ENCODE assay signal across 8 cellular contexts in genomic region chr17:28318759-28319660, GRCh38. TPM values are rescaled to one million over a fixed set of nuclear protein-coding genes. Genes with fewer than 3 reads are reported as not detected.
DNase-seq lines count a peak whose midpoint lies in the region; ATAC-seq and TF ChIP-seq lines count a peak whose summit lies in the region.

TMEM97 (plus strand) TSS chr17:28319200; CDS start chr17:28319240, 40 bp downstream.

- peak; percentile 95 for ATAC-seq in GM19035 (IDR thresholded peaks at IDR 0.05; ENCODE audit: unreplicated experiment)
- ATAC-seq in HG03342 (IDR thresholded peaks at IDR 0.05; ENCODE audit: unreplicated experiment): peak; percentile 94
- ATAC-seq in activated B cell treated with CpG ODN at 0.5 μM for 24 hours (ENCODE audit: low read depth): peak; percentile 98

- peaks cover 3% of the 10 kb centered on the region for H3K36me3 Mint-ChIP-seq in activated B cell treated with CpG ODN at 0.5 μM for 24 hours (ENCODE audit: low read depth)

- H3K4me3 Mint-ChIP-seq in activated B cell treated with CpG ODN at 0.5 μM for 24 hours: peak within 1 kb of the TSS; percentile 90

- no peaks in the 10 kb centered on the region for H3K27me3 Mint-ChIP-seq in activated B cell treated with CpG ODN at 0.5 μM for 24 hours

- no peak for TF ChIP-seq CTCF in activated B cell treated with CpG ODN at 0.5 μM for 24 hours (IDR thresholded peaks at IDR 0.05)

- intact Hi-C loops in activated B cell treated with CpG ODN at 0.5 μM for 24 hours (cut with micrococcal nuclease): loop anchor here (1.0 to 10.0 kb wide), 4 partner anchors 16 to 274 kb away; partner anchors contain the start of genes IFT20, NLK, POLDIP2 and SARM1

- H3K27ac Mint-ChIP-seq in activated B cell treated with CpG ODN at 0.5 μM for 24 hours: peak within 1 kb of the TSS; percentile 76

- CTCF ChIA-PET in activated B cell treated with CpG ODN at 0.5 μM for 24 hours (lab: Charles Lee): interaction anchor here (0.9 kb wide), 1 partner anchor 98 kb away, joined by 5 read pairs; no protein-coding TSS in a partner anchor

- H3K4me1 Mint-ChIP-seq in activated B cell treated with CpG ODN at 0.5 μM for 24 hours: peaks cover 25% of the 10 kb centered on the region

- POLR2A ChIA-PET in activated B cell treated with CpG ODN at 0.5 μM for 24 hours (lab: Charles Lee): interaction anchor here (0.7 to 2.8 kb wide), 4 partner anchors 17 to 820 kb away, joined by 3 to 20 read pairs (median 5); partner anchors contain the start of genes ALDOC, IFT20, POLDIP2 and TNFAIP1

- DNase-seq in AML-193 (lab: John Stamatoyannopoulos, UW) (peak; percentile 99), NCI-H345 treated with DMSO at 0.1 percent for 48 hours (lab: John Stamatoyannopoulos, UW; ENCODE audit: unreplicated experiment) (peak; percentile 98), activated B cell treated with CpG ODN at 0.5 μM for 24 hours (peak; percentile 85), iris pigment epithelial cell (ENCODE audit: low read depth) (peak; percentile 99)
- DNase-seq in central memory CD4-positive, alpha-beta T cell: peak; percentile 94
- peak; percentile 90 to 95 for DNase-seq in stimulated activated CD4-positive, alpha-beta T cell treated with anti-CD3 and anti-CD28 coated beads, Interleukin-12 subunit alpha, Interleukin-12 subunit beta, amount 100 ng/mL, for 24 hours (ENCODE audit: low read depth in 2 of 2)

- H3K9me3 Mint-ChIP-seq in activated B cell treated with CpG ODN at 0.5 μM for 24 hours: no peaks in the 10 kb centered on the region

RNA-seq across cellular contexts. Expression of gene TMEM97, which starts in this region (rescaled TPM):
- 16.1 and 17.6 TPM in 2 replicates for total RNA-seq in activated B cell treated with CpG ODN at 0.5 μM for 24 hours

Comparison
In these comparisons a context has a peak if more than half of its experiments do, and no peak if none do; other contexts are left out.
1. Peak in every context shown above with its lines: DNase-seq and ATAC-seq.